9 cellular contexts compared by ENCODE assay signal in the genomic region with DNA sequence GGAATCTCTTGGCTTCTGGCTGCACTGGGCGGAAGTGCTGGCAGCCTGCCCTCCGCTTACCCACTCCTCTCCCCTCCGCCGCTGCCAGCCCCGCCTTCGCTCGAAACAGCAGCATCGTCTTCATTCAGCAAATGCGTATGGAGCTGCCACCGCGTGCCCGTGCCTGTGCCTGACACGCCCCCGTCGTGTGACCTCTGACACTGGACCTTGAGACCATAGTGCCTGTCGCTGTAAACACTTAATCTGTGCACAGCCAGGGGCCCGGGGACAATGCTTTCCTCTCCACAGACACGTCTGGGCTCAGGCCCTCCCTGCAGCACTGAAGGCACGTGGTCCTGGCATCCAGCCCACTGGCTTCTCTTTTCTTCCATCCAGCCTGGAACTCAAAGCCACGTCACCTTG.
DNase-seq lines count a peak whose midpoint lies in the region; ATAC-seq and TF ChIP-seq lines count a peak whose summit lies in the region.
"Had no signal": no experiment of that assay in that cellular context is flagged by ENCODE, and none has a peak within 500 bp of the region (broad histone marks: within the 10 kb centered on the region; RNA-seq: fewer than 3 reads in every experiment).

No MANE protein-coding gene starts in this region.

- H3K4me1 Mint-ChIP-seq in stimulated activated memory B cell treated with anti-CD40 and anti-IgM and Interleukin-4, amounts not matched to agents 10 μg/mL and 1 μg/mL and 100 μg/mL, for 72 hours = no peaks in the 10 kb centered on the region

- H3K27ac Mint-ChIP-seq in stimulated activated memory B cell treated with anti-CD40 and anti-IgM and Interleukin-4, amounts not matched to agents 10 μg/mL and 1 μg/mL and 100 μg/mL, for 72 hours = no peak overlapping the region

- TF ChIP-seq POLR2A in spleen (IDR thresholded peaks at IDR 0.05) = no peak

- H3K27me3 Mint-ChIP-seq in stimulated activated memory B cell treated with anti-CD40 and anti-IgM and Interleukin-4, amounts not matched to agents 10 μg/mL and 1 μg/mL and 100 μg/mL, for 72 hours = peaks cover 20% of the 10 kb centered on the region

- no peaks in the 10 kb centered on the region for H3K9me3 ChIP-seq in spleen

- no peak overlapping the region for H3K27ac ChIP-seq in spleen
- H3K27ac ChIP-seq: VCaP had no signal

- H3K4me1 ChIP-seq in spleen = peaks cover 0 to 15% (median 8%) of the 10 kb centered on the region in 6 donors

- peaks cover 0 to 17% (median 0%) of the 10 kb centered on the region in 7 donors for H3K27me3 ChIP-seq in spleen (replicated peaks in 1 of 7)

- no peak for TF ChIP-seq CTCF in spleen (IDR thresholded peaks at IDR 0.05 in 8 of 11, conservative IDR thresholded peaks at IDR 0.05 in 3 of 11)

- WGBS in spleen, 5 donors = 9 to 24% (median 17%) methylated on average over 20 of the region's 20 CpGs

- no peaks in the 10 kb centered on the region for H3K9me3 Mint-ChIP-seq in stimulated activated memory B cell treated with anti-CD40 and anti-IgM and Interleukin-4, amounts not matched to agents 10 μg/mL and 1 μg/mL and 100 μg/mL, for 72 hours

- intact Hi-C loops in spleen (cut with DNase I; ENCODE audit: low total_unique reads) = no loop called here

- no peak overlapping the region for H3K4me3 ChIP-seq in spleen

- H3K4me3 Mint-ChIP-seq in stimulated activated memory B cell treated with anti-CD40 and anti-IgM and Interleukin-4, amounts not matched to agents 10 μg/mL and 1 μg/mL and 100 μg/mL, for 72 hours = no peak overlapping the region

- H3K36me3 Mint-ChIP-seq in stimulated activated memory B cell treated with anti-CD40 and anti-IgM and Interleukin-4, amounts not matched to agents 10 μg/mL and 1 μg/mL and 100 μg/mL, for 72 hours = no peaks in the 10 kb centered on the region

- DNase-seq in NCI-H1092 (lab: John Stamatoyannopoulos, UW) (peak; percentile 27), RPMI8226 (peak; percentile 66), islet precursor cell (peak; percentile 54), spleen (peak; percentile 79)
- DNase-seq: GOT3 had no signal

- no peaks in the 10 kb centered on the region for H3K36me3 ChIP-seq in spleen

- no peak for ATAC-seq in GM19467 (IDR thresholded peaks at IDR 0.05; ENCODE audit: unreplicated experiment)
- ATAC-seq in stimulated activated memory B cell treated with anti-CD40 and anti-IgM and Interleukin-4, amounts not matched to agents 10 μg/mL and 1 μg/mL and 100 μg/mL, for 72 hours = no peak
- no peak for ATAC-seq in HG02884 (IDR thresholded peaks at IDR 0.05; ENCODE audit: unreplicated experiment)

Comparison
In these comparisons a context has a peak if more than half of its experiments do, and no peak if none do; other contexts are left out.
1. DNase-seq: peak in every context shown above with its lines; median percentile 79 in spleen; 66 in RPMI8226; 54 in islet precursor cell; 27 in NCI-H1092.